7 cellular contexts compared by ENCODE assay signal in the genomic region with DNA sequence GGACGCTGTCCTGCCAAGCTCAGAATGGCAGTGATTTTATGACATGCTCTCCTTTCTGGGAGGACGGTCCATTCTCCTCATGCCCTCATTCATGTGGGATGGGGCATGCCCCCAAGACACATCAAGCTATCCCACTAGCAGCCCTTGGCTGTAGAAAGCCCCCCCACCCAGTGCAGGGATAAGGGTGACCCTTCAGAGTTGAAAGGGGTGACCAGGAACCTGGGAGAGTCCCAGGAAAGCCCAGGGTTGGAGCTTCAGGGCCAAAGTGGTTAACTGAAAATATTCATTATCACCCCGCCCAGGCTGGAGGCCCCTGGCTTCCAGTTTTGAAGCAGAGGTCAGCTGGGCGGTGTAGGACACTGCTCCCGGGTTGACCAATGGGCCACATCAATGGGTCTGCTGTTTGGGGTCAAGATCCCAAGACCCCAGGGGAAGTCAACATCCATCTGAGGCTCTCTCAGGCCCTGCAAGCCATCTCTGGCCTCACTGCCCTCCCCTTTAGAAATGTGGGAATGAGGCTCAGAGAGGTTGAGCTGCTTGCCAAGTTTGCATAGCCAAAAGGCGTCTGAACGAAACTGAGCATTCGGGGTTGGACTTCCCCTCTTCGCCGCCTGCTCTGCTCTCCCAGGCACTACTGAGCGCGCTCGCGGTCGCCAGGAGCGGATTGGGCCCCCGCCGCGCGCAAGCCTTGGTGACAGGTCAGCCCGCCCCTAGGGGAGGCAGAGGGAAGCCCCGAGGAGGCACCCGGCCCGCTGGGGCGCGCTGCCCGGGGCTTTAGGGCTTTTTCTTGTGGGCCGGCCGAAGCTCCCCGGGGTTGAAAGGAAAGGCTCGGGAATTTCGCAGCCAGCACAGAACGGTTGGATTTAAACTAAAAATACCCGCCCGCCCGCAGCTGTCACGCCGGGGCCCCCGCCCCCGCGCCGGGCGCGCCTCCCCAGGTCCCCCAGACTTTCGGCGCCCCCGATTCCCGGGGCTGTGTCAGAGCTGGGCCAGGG. TPM values are rescaled to one million over a fixed set of nuclear protein-coding genes. Genes with fewer than 3 reads are reported as not detected.
A peak's percentile ranks its signal among the peaks of the same experiment; 100 is the strongest.
DNase-seq lines count a peak whose midpoint lies in the region; ATAC-seq and TF ChIP-seq lines count a peak whose summit lies in the region.

No MANE protein-coding gene starts in this region.

- H3K4me1 Mint-ChIP-seq in central memory CD8-positive, alpha-beta T cell: peaks cover 58% of the 10 kb centered on the region

- peak overlapping the region; percentile 79 for H3K27ac Mint-ChIP-seq in central memory CD8-positive, alpha-beta T cell (ENCODE audit: low read depth)

- peak; percentile 33 for TF ChIP-seq CTCF in liver (IDR thresholded peaks at IDR 0.05; ENCODE audit: low read depth, low read length, missing input control)

- no peaks in the 10 kb centered on the region for H3K9me3 Mint-ChIP-seq in central memory CD8-positive, alpha-beta T cell

- 3% methylated on average over 48 of the region's 48 CpGs for WGBS in liver

- ATAC-seq in GM18498 (IDR thresholded peaks at IDR 0.05; ENCODE audit: unreplicated experiment): peak; percentile 88
- ATAC-seq in HG02571 (IDR thresholded peaks at IDR 0.05; ENCODE audit: unreplicated experiment): peak; percentile 76
- ATAC-seq in central memory CD8-positive, alpha-beta T cell (replicated peaks; ENCODE audit: extremely low read depth, poor library complexity, severe bottlenecking): peak; percentile 93

- peaks cover 18 to 44% (median 37%) of the 10 kb centered on the region in 4 donors for H3K4me1 ChIP-seq in liver (ENCODE audit: control insufficient read depth in 4 of 4, insufficient read depth in 4 of 4, low read length in 3 of 4)

- H3K9me3 ChIP-seq in liver (ENCODE audit: control insufficient read depth in 4 of 4, low read length in 3 of 4): no peaks in the 10 kb centered on the region

- no peaks in the 10 kb centered on the region for H3K27me3 Mint-ChIP-seq in central memory CD8-positive, alpha-beta T cell

- peak overlapping the region; percentile 16 to 58 for H3K9ac ChIP-seq in liver (ENCODE audit: low read depth in 1 of 2, low read length in 2 of 2)

- H3K27me3 ChIP-seq in liver (ENCODE audit: control insufficient read depth in 4 of 4, insufficient read depth in 4 of 4, low read length in 3 of 4): no peaks in the 10 kb centered on the region

- peak; percentile 53 for DNase-seq in NCI-H1092 (lab: John Stamatoyannopoulos, UW)
- peak; percentile 65 to 70 (median 68) for DNase-seq in activated CD4-positive, CD25-positive, alpha-beta regulatory T cell (lab: John Stamatoyannopoulos, UW)
- peak; percentile 65 to 79 for DNase-seq in central memory CD8-positive, alpha-beta T cell (ENCODE audit: low spot score in 2 of 2)
- peak; percentile 59 to 68 (median 67) for DNase-seq in stimulated activated CD4-positive, alpha-beta T cell treated with anti-CD3 and anti-CD28 coated beads, TNF-alpha, amount 100 ng/mL, for 1 hour (ENCODE audit: low read depth in 3 of 3, low spot score in 1 of 3)

- H3K36me3 Mint-ChIP-seq in central memory CD8-positive, alpha-beta T cell (ENCODE audit: insufficient read depth): peaks cover 10% of the 10 kb centered on the region

- TF ChIP-seq RAD21 in liver (IDR thresholded peaks at IDR 0.05): peak in 1 of 2 donors; percentile 25

- H3K27ac ChIP-seq in liver (ENCODE audit: low read depth in 1 of 2, low read length in 2 of 2): peak overlapping the region; percentile 65 to 71

- peak overlapping the region; percentile 89 for H3K4me3 Mint-ChIP-seq in central memory CD8-positive, alpha-beta T cell

- no peaks in the 10 kb centered on the region for H3K36me3 ChIP-seq in liver (ENCODE audit: control insufficient read depth in 4 of 4, insufficient read depth in 3 of 4, low read depth in 1 of 4, low read length in 3 of 4)

- H3K4me3 ChIP-seq in liver (ENCODE audit: low read depth in 1 of 3, low read length in 3 of 3): peak overlapping the region; percentile 28 to 86 (median 43)

TF ChIP-seq in liver, 16 proteins besides CTCF, POLR2A, EP300 and RAD21:
- no peak for TF ChIP-seq HNF4A (conservative IDR thresholded peaks at IDR 0.05)
- no peak for TF ChIP-seq YY1 (IDR thresholded peaks at IDR 0.05)
- TF ChIP-seq RXRA (IDR thresholded peaks at IDR 0.05): no peak

RNA-seq across cellular contexts. Expression of a gene that starts 0.6 kb away (rescaled TPM):
- 1 to 10 TPM; 8.3 to 9.0 TPM for total RNA-seq in liver
- 1 to 10 TPM in 1 of 2 donors, under 1 TPM in 1; 0.47 to 1.1 TPM for polyA plus RNA-seq in liver

RNA-seq across cellular contexts. Expression of a gene that starts 19.0 kb away (rescaled TPM):
- 100 to 1,000 TPM in 1 of 2 donors, 10 to 100 TPM in 1; 28.4 to 172 TPM for total RNA-seq in liver
- 10 to 100 TPM; 34.1 to 45.3 TPM for polyA plus RNA-seq in liver

Comparison
In these comparisons a context has a peak if more than half of its experiments do, and no peak if none do; other contexts are left out.
1. Peak in every context shown above with its lines: DNase-seq, ATAC-seq, H3K4me3 ChIP-seq and H3K27ac ChIP-seq.